In genomic region chr3:149663966-149664365, GRCh38 we compare ENCODE assay signal across 32 cellular contexts. TPM values are rescaled to one million over a fixed set of nuclear protein-coding genes. Genes with fewer than 3 reads are reported as not detected.
"Had no signal": no experiment of that assay in that cellular context is flagged by ENCODE, and none has a peak within 500 bp of the region (broad histone marks: within the 10 kb centered on the region; RNA-seq: fewer than 3 reads in every experiment).

No MANE protein-coding gene starts in this region.

- H3K27me3 ChIP-seq: ascending aorta, brain microvascular endothelial cell, right atrium auricular region, suprapubic skin, tibial artery had no signal

- H3K36me3 Mint-ChIP-seq: activated naive CD8-positive, alpha-beta T cell treated with anti-CD3 and anti-CD28 coated beads, Interleukin-2, amount 10 ng/mL, durations not matched to agents 7 days and 5 days; immature natural killer cell; mesothelial cell of epicardium had no signal

- H3K4me1 ChIP-seq: neural progenitor cell had no signal

- H3K4me3 Mint-ChIP-seq: activated naive CD4-positive, alpha-beta T cell treated with anti-CD3 and anti-CD28 coated beads for 36 hours; activated naive CD8-positive, alpha-beta T cell treated with anti-CD3 and anti-CD28 coated beads, Interleukin-2, amount 10 ng/mL, durations not matched to agents 7 days and 5 days; activated T-helper 1 cell treated with anti-CD3 and anti-CD28 coated beads, Interleukin-12 subunit alpha, Interleukin-12 subunit beta, Interleukin-2, Interleukin-4 antibody, amounts not matched to agents 30 ng/mL and 10 ng/mL and 1 ng/mL, durations not matched to agents 14 hours and 24 hours and 36 hours; effector memory CD8-positive, alpha-beta T cell; immature natural killer cell; mesothelial cell of epicardium; naive B cell; neural progenitor cell; T-helper 1 cell treated with Interleukin-12 subunit alpha and Interleukin-12 subunit beta and Interleukin-4 antibody, amounts not matched to agents 30 μg/mL and 1 μg/mL, for 36 hours had no signal

- ATAC-seq: activated CD4-positive, CD25-positive, alpha-beta regulatory T cell treated with anti-CD3 and anti-CD28 coated beads, Interleukin-2, amount 50 U/mL, for 24 hours; effector memory CD8-positive, alpha-beta T cell; left lung had no signal

- H3K27ac ChIP-seq: ascending aorta, brain microvascular endothelial cell, left lung, neural progenitor cell, right atrium auricular region, spleen, suprapubic skin, tibial artery, VCaP had no signal

- H3K4me3 ChIP-seq: ascending aorta, left lung, lung, neural progenitor cell, right atrium auricular region, spleen, suprapubic skin, tibial artery had no signal

- H3K36me3 ChIP-seq: ascending aorta, brain microvascular endothelial cell, left lung, neural progenitor cell, right atrium auricular region, spleen, suprapubic skin, tibial artery had no signal

- DNase-seq: activated CD4-positive, alpha-beta T cell treated with anti-CD3 and anti-CD28 coated beads for 48 hours; activated CD4-positive, alpha-beta T cell treated with anti-CD3 and anti-CD28 coated beads, Interleukin-2, amount 50 U/mL, for 48 hours; activated CD8-positive, alpha-beta memory T cell treated with anti-CD3 and anti-CD28 coated beads for 24 hours; activated effector memory CD4-positive, alpha-beta T cell treated with anti-CD3 and anti-CD28 coated beads, Interleukin-2, amount 50 U/mL, for 16 hours; activated naive CD4-positive, alpha-beta T cell treated with anti-CD3 and anti-CD28 coated beads for 36 hours; activated naive CD8-positive, alpha-beta T cell treated with anti-CD3 and anti-CD28 coated beads, Interleukin-2, amount 10 ng/mL, durations not matched to agents 7 days and 5 days; activated T-cell treated with anti-CD3 and anti-CD28 coated beads, Interleukin-2, amount 50 U/mL, for 1 hour; brain microvascular endothelial cell; caudate nucleus; cortex of kidney; effector memory CD8-positive, alpha-beta T cell; head of caudate nucleus; hippocampal formation; immature natural killer cell; kidney glomerular epithelial cell; left lung; naive B cell; spleen; stimulated activated naive CD4-positive, alpha-beta T cell; SW 1271; T-helper 9 cell; tibial artery had no signal

- H3K9me3 ChIP-seq: ascending aorta, left lung, right atrium auricular region, spleen, suprapubic skin, tibial artery had no signal

- H3K9ac ChIP-seq: neural progenitor cell had no signal

- H3K27ac Mint-ChIP-seq: activated naive CD4-positive, alpha-beta T cell treated with anti-CD3 and anti-CD28 coated beads for 36 hours; activated naive CD8-positive, alpha-beta T cell treated with anti-CD3 and anti-CD28 coated beads, Interleukin-2, amount 10 ng/mL, durations not matched to agents 7 days and 5 days; activated T-helper 1 cell treated with anti-CD3 and anti-CD28 coated beads, Interleukin-12 subunit alpha, Interleukin-12 subunit beta, Interleukin-2, Interleukin-4 antibody, amounts not matched to agents 30 ng/mL and 10 ng/mL and 1 ng/mL, durations not matched to agents 14 hours and 24 hours and 36 hours; effector memory CD8-positive, alpha-beta T cell; immature natural killer cell; mesothelial cell of epicardium; naive B cell; neural progenitor cell; T-helper 1 cell treated with Interleukin-12 subunit alpha and Interleukin-12 subunit beta and Interleukin-4 antibody, amounts not matched to agents 30 μg/mL and 1 μg/mL, for 36 hours had no signal

- H2AFZ ChIP-seq: neural progenitor cell had no signal

- H3K9me3 Mint-ChIP-seq: activated naive CD4-positive, alpha-beta T cell treated with anti-CD3 and anti-CD28 coated beads for 36 hours; activated naive CD8-positive, alpha-beta T cell treated with anti-CD3 and anti-CD28 coated beads, Interleukin-2, amount 10 ng/mL, durations not matched to agents 7 days and 5 days; activated T-helper 1 cell treated with anti-CD3 and anti-CD28 coated beads, Interleukin-12 subunit alpha, Interleukin-12 subunit beta, Interleukin-2, Interleukin-4 antibody, amounts not matched to agents 30 ng/mL and 10 ng/mL and 1 ng/mL, durations not matched to agents 14 hours and 24 hours and 36 hours; effector memory CD8-positive, alpha-beta T cell; immature natural killer cell; mesothelial cell of epicardium; T-helper 1 cell treated with Interleukin-12 subunit alpha and Interleukin-12 subunit beta and Interleukin-4 antibody, amounts not matched to agents 30 μg/mL and 1 μg/mL, for 36 hours had no signal

- H3K4me2 ChIP-seq: neural progenitor cell had no signal

RNA-seq across cellular contexts. Expression of gene WWTR1, which starts 6.1 kb away (rescaled TPM):
- polyA plus RNA-seq: immature natural killer cell had no signal
